8 cellular contexts compared by ENCODE assay signal in the genomic region with DNA sequence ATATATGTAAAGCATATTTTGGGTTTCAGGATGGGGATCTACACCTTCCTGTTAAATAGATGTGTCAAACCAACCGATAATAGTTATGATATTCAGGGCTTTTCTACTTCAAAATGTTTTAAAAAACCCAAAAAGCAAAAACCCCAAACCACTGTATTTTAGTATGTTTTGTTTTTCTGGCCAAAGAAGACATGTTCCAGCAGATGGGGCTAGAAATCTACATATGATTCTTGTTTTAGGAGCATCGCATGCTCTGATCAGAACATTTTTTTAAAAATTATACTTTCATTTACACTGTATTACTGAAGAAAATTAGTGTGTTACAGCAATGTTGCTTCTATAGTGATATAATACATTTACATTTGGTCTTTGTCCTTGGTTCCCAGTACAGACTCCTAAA. TPM values are rescaled to one million over a fixed set of nuclear protein-coding genes. Genes with fewer than 3 reads are reported as not detected.
A peak's percentile ranks its signal among the peaks of the same experiment; 100 is the strongest.
DNase-seq lines count a peak whose midpoint lies in the region; ATAC-seq, FAIRE-seq and TF ChIP-seq lines count a peak whose summit lies in the region.

No MANE protein-coding gene starts in this region.

- H3K36me3 ChIP-seq in RWPE2 (ENCODE audit: low read depth) (peaks cover 36% of the 10 kb centered on the region), HepG2 (replicated peaks in 1 of 2; ENCODE audit: control insufficient read depth in 1 of 2, insufficient read depth in 2 of 2, low read length in 2 of 2) (peaks cover 6 to 25% of the 10 kb centered on the region in 2 experiments)

- 0 out of 2 replicates have a peak, but pooled peaks have one; percentile 33 for TF ChIP-seq RAD21 in HepG2 (CRISPR knock-in tag; IDR thresholded peaks at IDR 0.05)

- H3K4me1 ChIP-seq in RWPE2 (ENCODE audit: insufficient read depth, poor library complexity, severe bottlenecking) (peaks cover 10% of the 10 kb centered on the region), HepG2 (ENCODE audit: insufficient read depth, low read length) (peaks cover 96% of the 10 kb centered on the region)

- in situ Hi-C loops in HepG2 (cut with HindIII; ENCODE audit: extremely low pct_ligation_motif_present, low pct_unique_long_range_greater_than_20kb), result loop anchor here (5.0 kb wide), 1 partner anchor 36 kb away; no protein-coding TSS in a partner anchor

- no peak overlapping the region for H3K4me3 ChIP-seq in RWPE2 (ENCODE audit: severe bottlenecking)
- peak overlapping the region in 2 of 3 experiments; percentile 0; a peak in 1 of 6 replicates for H3K4me3 ChIP-seq in HepG2 (replicated peaks in 1 of 3; ENCODE audit: insufficient read depth in 1 of 3, low read depth in 2 of 3, low read length in 3 of 3)

- no peaks in the 10 kb centered on the region for H3K9me3 ChIP-seq in RWPE2 (ENCODE audit: severe bottlenecking)
- no peaks in the 10 kb centered on the region for H3K9me3 ChIP-seq in HepG2 (ENCODE audit: low read length)

- no peak overlapping the region for H3K27ac Mint-ChIP-seq in CD14-positive monocyte
- H3K27ac Mint-ChIP-seq in stimulated activated memory B cell treated with anti-CD40 and anti-IgM and Interleukin-4, amounts not matched to agents 10 μg/mL and 1 μg/mL and 100 μg/mL, for 72 hours, result no peak overlapping the region

- peaks cover 99% of the 10 kb centered on the region for H3K79me2 ChIP-seq in HepG2 (ENCODE audit: insufficient read depth, low read length)

- peak overlapping the region; percentile 51 for H3K4me2 ChIP-seq in HepG2 (ENCODE audit: low read depth, low read length)

- TF ChIP-seq EP300 in HepG2 (IDR thresholded peaks at IDR 0.05; ENCODE audit: low read depth in 2 of 2, low read length in 2 of 2) (no peak), HepG2 (CRISPR knock-in tag; IDR thresholded peaks at IDR 0.05; ENCODE audit: borderline replicate concordance) (no peak)

- H3K9ac ChIP-seq in HepG2 (ENCODE audit: insufficient read depth, low read depth, low read length), result peak overlapping the region; percentile 2; the same call in 1 of the 2 replicates

- H3K36me3 Mint-ChIP-seq in CD14-positive monocyte, result peaks cover 22 to 44% of the 10 kb centered on the region in 2 donors
- peaks cover 29% of the 10 kb centered on the region for H3K36me3 Mint-ChIP-seq in stimulated activated memory B cell treated with anti-CD40 and anti-IgM and Interleukin-4, amounts not matched to agents 10 μg/mL and 1 μg/mL and 100 μg/mL, for 72 hours

- H3K27me3 Mint-ChIP-seq in CD14-positive monocyte (ENCODE audit: low read depth in 3 of 3), result no peaks in the 10 kb centered on the region
- H3K27me3 Mint-ChIP-seq in stimulated activated memory B cell treated with anti-CD40 and anti-IgM and Interleukin-4, amounts not matched to agents 10 μg/mL and 1 μg/mL and 100 μg/mL, for 72 hours, result no peaks in the 10 kb centered on the region

- ATAC-seq in GM21367 (IDR thresholded peaks at IDR 0.05; ENCODE audit: unreplicated experiment), result peak; percentile 47
- no peak for ATAC-seq in RWPE2 (ENCODE audit: low read depth)
- ATAC-seq in HepG2, result peak; percentile 3; the same call in 1 of the 3 replicates
- no peak for ATAC-seq in stimulated activated memory B cell treated with anti-CD40 and anti-IgM and Interleukin-4, amounts not matched to agents 10 μg/mL and 1 μg/mL and 100 μg/mL, for 72 hours
- ATAC-seq in HG02571 (IDR thresholded peaks at IDR 0.05; ENCODE audit: unreplicated experiment), result no peak

- H3K27me3 ChIP-seq in RWPE2 (ENCODE audit: insufficient read depth, poor library complexity, severe bottlenecking) (no peaks in the 10 kb centered on the region), HepG2 (ENCODE audit: control insufficient read depth in 1 of 2, insufficient read depth in 2 of 2, low read length in 2 of 2) (no peaks in the 10 kb centered on the region)

- TF ChIP-seq POLR2A in HepG2 (IDR thresholded peaks at IDR 0.05; ENCODE audit: insufficient read depth in 1 of 2, low read depth in 2 of 2, low read length in 2 of 2), result no peak

- H3K27ac ChIP-seq in RWPE2 (ENCODE audit: poor library complexity, severe bottlenecking), result no peak overlapping the region
- H3K27ac ChIP-seq in HepG2 (ENCODE audit: extremely low read length, insufficient read depth, low read length), result peak overlapping the region; percentile 49

- H3K4me3 Mint-ChIP-seq in CD14-positive monocyte, result no peak overlapping the region
- H3K4me3 Mint-ChIP-seq in stimulated activated memory B cell treated with anti-CD40 and anti-IgM and Interleukin-4, amounts not matched to agents 10 μg/mL and 1 μg/mL and 100 μg/mL, for 72 hours, result no peak overlapping the region

- no peak for FAIRE-seq in HepG2 (lab: Jason Lieb, UNC)

- H2AFZ ChIP-seq in HepG2 (ENCODE audit: low read length), result no peak overlapping the region

- TF ChIP-seq CTCF in CD14-positive monocyte (IDR thresholded peaks at IDR 0.05), result peak; percentile 64
- TF ChIP-seq CTCF in RWPE2 (IDR thresholded peaks at IDR 0.05; ENCODE audit: poor library complexity, severe bottlenecking), result peak; percentile 29
- TF ChIP-seq CTCF in HepG2 (CRISPR knock-in tag; IDR thresholded peaks at IDR 0.05), result peak; percentile 52

- CTCF ChIA-PET in HepG2 (lab: Yijun Ruan, JAX; ENCODE audit: low intra/inter-chr PET ratio, low total read pairs), result interaction anchor here (2.5 kb wide), 1 partner anchor 35 kb away, joined by 23 read pairs; no protein-coding TSS in a partner anchor

- DNase-seq in CD14-positive monocyte (ENCODE audit: low spot score) (no peak), RWPE2 (ENCODE audit: low spot score) (no peak), HepG2 (ENCODE audit: low spot score) (no peak), SIG-M5 treated with dmso at 0.1 percent for 504 hours (lab: John Stamatoyannopoulos, UW; ENCODE audit: unreplicated experiment) (no peak), nucleus accumbens (lab: John Stamatoyannopoulos, UW) (no peak)

- intact Hi-C loops in CD14-positive monocyte (cut with micrococcal nuclease), result no loop called here
- intact Hi-C loops in HepG2 (cut with micrococcal nuclease; ENCODE audit: unreplicated experiment), result loop anchor here (1.0 to 10.0 kb wide), 5 partner anchors 35 to 824 kb away; a partner anchor contains a TSS

- H3K4me1 Mint-ChIP-seq in CD14-positive monocyte, result peaks cover 14% of the 10 kb centered on the region
- peaks cover 34% of the 10 kb centered on the region for H3K4me1 Mint-ChIP-seq in stimulated activated memory B cell treated with anti-CD40 and anti-IgM and Interleukin-4, amounts not matched to agents 10 μg/mL and 1 μg/mL and 100 μg/mL, for 72 hours

- POLR2A ChIA-PET in HepG2 (lab: Yijun Ruan, JAX), result interaction anchor here (3.7 kb wide), 1 partner anchor 11 kb away, joined by 30 read pairs; a partner anchor contains a TSS

- peaks cover 28% of the 10 kb centered on the region for H4K20me1 ChIP-seq in HepG2 (ENCODE audit: insufficient read depth, low read length)

- no peaks in the 10 kb centered on the region for H3K9me3 Mint-ChIP-seq in CD14-positive monocyte
- H3K9me3 Mint-ChIP-seq in stimulated activated memory B cell treated with anti-CD40 and anti-IgM and Interleukin-4, amounts not matched to agents 10 μg/mL and 1 μg/mL and 100 μg/mL, for 72 hours, result no peaks in the 10 kb centered on the region

- no TSS peak for BruUV-seq in HepG2 (replicated peaks; lab: Mats Ljungman, UMichigan)

- WGBS in HepG2 (ENCODE audit: low lambda C conversion rate), result 91% methylated on average over 2 of the region's 2 CpGs

RNA-seq across cellular contexts. Expression of a gene that starts 11.0 kb away (rescaled TPM):
- polyA plus RNA-seq in CD14-positive monocyte (1 to 10 TPM; 5.7 to 6.6 TPM), HepG2 (2011; rRNA removed) (30.0 and 34.0 TPM in 2 replicates)
- 72.5 and 75.6 TPM in 2 replicates for total RNA-seq in HepG2 (2016; rRNA removed; fragmentation: Illumina TruSeq; extraction: Trizol)
- total RNA-seq in HepG2 (2016; cell fraction: cytosol; rRNA removed; fragmentation: Illumina TruSeq; extraction: Trizol; ENCODE audit: low read depth), result 55.6 and 56.1 TPM in 2 replicates
- total RNA-seq in HepG2 (2016; cell fraction: insoluble cytoplasmic fraction; rRNA removed; fragmentation: Illumina TruSeq; extraction: Trizol), result 72.3 and 75.6 TPM in 2 replicates
- total RNA-seq in HepG2 (2016; cell fraction: membrane; rRNA removed; fragmentation: Illumina TruSeq; extraction: Trizol), result 63.4 and 63.9 TPM in 2 replicates
- total RNA-seq in HepG2 (2016; cell fraction: nucleus; rRNA removed; fragmentation: Illumina TruSeq; extraction: Trizol), result 84.2 and 88.8 TPM in 2 replicates
- polyA plus RNA-seq in HepG2 (2011; cell fraction: cytosol; rRNA removed), result 21.3 and 29.7 TPM in 2 replicates
- polyA plus RNA-seq in HepG2 (2011; cell fraction: nucleus; rRNA removed), result 11.0 and 14.0 TPM in 2 replicates
- polyA plus RNA-seq in HepG2 (2012), result 42.6 and 62.0 TPM in 2 replicates
- polyA plus RNA-seq in HepG2 (2016; cell fraction: cytosol; fragmentation: Illumina TruSeq; extraction: Trizol; ENCODE audit: low read depth), result 24.8 and 29.4 TPM in 2 replicates
- 57.9 and 64.0 TPM in 2 replicates for polyA plus RNA-seq in HepG2 (2016; cell fraction: insoluble cytoplasmic fraction; fragmentation: Illumina TruSeq; extraction: Trizol; ENCODE audit: low read depth)
- polyA plus RNA-seq in HepG2 (2016; cell fraction: membrane; fragmentation: Illumina TruSeq; extraction: Trizol; ENCODE audit: low read depth), result 37.1 and 37.2 TPM in 2 replicates
- polyA plus RNA-seq in HepG2 (2016; cell fraction: nucleus; fragmentation: Illumina TruSeq; extraction: Trizol; ENCODE audit: insufficient read depth, low read depth), result 51.6 and 58.3 TPM in 2 replicates
- polyA minus RNA-seq in HepG2 (2011; rRNA and poly(A)+ RNA removed; ENCODE audit: low replicate concordance), result 8.9 and 29.4 TPM in 2 replicates
- 24.4 and 29.4 TPM in 2 replicates for polyA minus RNA-seq in HepG2 (2011; cell fraction: cytosol; rRNA and poly(A)+ RNA removed)
- polyA minus RNA-seq in HepG2 (2011; cell fraction: nucleus; rRNA and poly(A)+ RNA removed), result 119 and 153 TPM in 2 replicates

RNA-seq across cellular contexts. Expression of a gene that starts 49.6 kb away (rescaled TPM):
- polyA plus RNA-seq in CD14-positive monocyte (1 to 10 TPM; 7.2 to 9.6 TPM), HepG2 (2011; rRNA removed) (14.6 and 15.4 TPM in 2 replicates)
- 22.8 and 31.7 TPM in 2 replicates for total RNA-seq in HepG2 (2016; rRNA removed; fragmentation: Illumina TruSeq; extraction: Trizol)
- 5.4 and 6.1 TPM in 2 replicates for total RNA-seq in HepG2 (2016; cell fraction: cytosol; rRNA removed; fragmentation: Illumina TruSeq; extraction: Trizol; ENCODE audit: low read depth)
- 21.6 and 29.6 TPM in 2 replicates for total RNA-seq in HepG2 (2016; cell fraction: insoluble cytoplasmic fraction; rRNA removed; fragmentation: Illumina TruSeq; extraction: Trizol)
- 27.6 and 30.8 TPM in 2 replicates for total RNA-seq in HepG2 (2016; cell fraction: membrane; rRNA removed; fragmentation: Illumina TruSeq; extraction: Trizol)
- total RNA-seq in HepG2 (2016; cell fraction: nucleus; rRNA removed; fragmentation: Illumina TruSeq; extraction: Trizol), result 14.1 and 16.0 TPM in 2 replicates
- polyA plus RNA-seq in HepG2 (2011; cell fraction: cytosol; rRNA removed), result 11.6 and 14.4 TPM in 2 replicates
- polyA plus RNA-seq in HepG2 (2011; cell fraction: nucleus; rRNA removed), result 6.0 TPM in 2 replicates
- 11.5 and 17.2 TPM in 2 replicates for polyA plus RNA-seq in HepG2 (2012)
- 7.3 and 8.3 TPM in 2 replicates for polyA plus RNA-seq in HepG2 (2016; cell fraction: cytosol; fragmentation: Illumina TruSeq; extraction: Trizol; ENCODE audit: low read depth)
- 41.7 and 43.1 TPM in 2 replicates for polyA plus RNA-seq in HepG2 (2016; cell fraction: insoluble cytoplasmic fraction; fragmentation: Illumina TruSeq; extraction: Trizol; ENCODE audit: low read depth)
- 28.7 and 33.3 TPM in 2 replicates for polyA plus RNA-seq in HepG2 (2016; cell fraction: membrane; fragmentation: Illumina TruSeq; extraction: Trizol; ENCODE audit: low read depth)
- 22.9 and 24.0 TPM in 2 replicates for polyA plus RNA-seq in HepG2 (2016; cell fraction: nucleus; fragmentation: Illumina TruSeq; extraction: Trizol; ENCODE audit: insufficient read depth, low read depth)
- polyA minus RNA-seq in HepG2 (2011; rRNA and poly(A)+ RNA removed; ENCODE audit: low replicate concordance), result 23.7 and 29.2 TPM in 2 replicates
- 9.8 and 10.0 TPM in 2 replicates for polyA minus RNA-seq in HepG2 (2011; cell fraction: cytosol; rRNA and poly(A)+ RNA removed)
- polyA minus RNA-seq in HepG2 (2011; cell fraction: nucleus; rRNA and poly(A)+ RNA removed), result 6.3 and 6.7 TPM in 2 replicates

RNA-seq across cellular contexts. Expression of a gene that starts 52.9 kb away (rescaled TPM):
- polyA plus RNA-seq in CD14-positive monocyte, result 1 to 10 TPM; 6.3 to 7.0 TPM
- total RNA-seq in HepG2 (2016; rRNA removed; fragmentation: Illumina TruSeq; extraction: Trizol), result 5.1 and 8.9 TPM in 2 replicates
- total RNA-seq in HepG2 (2016; cell fraction: cytosol; rRNA removed; fragmentation: Illumina TruSeq; extraction: Trizol; ENCODE audit: low read depth), result 2.5 and 4.6 TPM in 2 replicates
- total RNA-seq in HepG2 (2016; cell fraction: insoluble cytoplasmic fraction; rRNA removed; fragmentation: Illumina TruSeq; extraction: Trizol), result 3.5 and 6.9 TPM in 2 replicates
- 2.6 and 3.3 TPM in 2 replicates for total RNA-seq in HepG2 (2016; cell fraction: membrane; rRNA removed; fragmentation: Illumina TruSeq; extraction: Trizol)
- total RNA-seq in HepG2 (2016; cell fraction: nucleus; rRNA removed; fragmentation: Illumina TruSeq; extraction: Trizol), result 4.1 and 5.5 TPM in 2 replicates
- polyA plus RNA-seq in HepG2 (2011; rRNA removed), result 0.67 and 0.90 TPM in 2 replicates
- polyA plus RNA-seq in HepG2 (2011; cell fraction: cytosol; rRNA removed), result 0.87 and 1.2 TPM in 2 replicates
- 0.24 and 0.33 TPM in 2 replicates for polyA plus RNA-seq in HepG2 (2011; cell fraction: nucleus; rRNA removed)
- polyA plus RNA-seq in HepG2 (2012), result 0.55 and 0.60 TPM in 2 replicates
- polyA plus RNA-seq in HepG2 (2016; cell fraction: cytosol; fragmentation: Illumina TruSeq; extraction: Trizol; ENCODE audit: low read depth), result 0.19 and 0.36 TPM in 2 replicates
- polyA plus RNA-seq in HepG2 (2016; cell fraction: insoluble cytoplasmic fraction; fragmentation: Illumina TruSeq; extraction: Trizol; ENCODE audit: low read depth), result 4.2 and 4.9 TPM in 2 replicates
- polyA plus RNA-seq in HepG2 (2016; cell fraction: membrane; fragmentation: Illumina TruSeq; extraction: Trizol; ENCODE audit: low read depth), result 0.62 and 0.71 TPM in 2 replicates
- 1.8 and 4.2 TPM in 2 replicates for polyA plus RNA-seq in HepG2 (2016; cell fraction: nucleus; fragmentation: Illumina TruSeq; extraction: Trizol; ENCODE audit: insufficient read depth, low read depth)
- polyA minus RNA-seq in HepG2 (2011; rRNA and poly(A)+ RNA removed; ENCODE audit: low replicate concordance), result 0.02 and 1.5 TPM in 2 replicates
- polyA minus RNA-seq in HepG2 (2011; cell fraction: cytosol; rRNA and poly(A)+ RNA removed), result 1.1 and 1.3 TPM in 2 replicates
- polyA minus RNA-seq in HepG2 (2011; cell fraction: nucleus; rRNA and poly(A)+ RNA removed), result 2.0 and 4.2 TPM in 2 replicates

Comparison
In these comparisons a context has a peak if more than half of its experiments do, and no peak if none do; other contexts are left out.
1. ATAC-seq: peak in GM21367 (single experiment) and HepG2 (single experiment); none in RWPE2 (single experiment), stimulated activated memory B cell treated with anti-CD40 and anti-IgM and Interleukin-4, amounts not matched to agents 10 μg/mL and 1 μg/mL and 100 μg/mL, for 72 hours (single experiment) and HG02571 (single experiment).
2. Peak in every context shown above with its lines, with median percentiles within 50 percentile points of each other: CTCF ChIP-seq.